ENCODE assay signal across 38 cellular contexts in the genomic region with DNA sequence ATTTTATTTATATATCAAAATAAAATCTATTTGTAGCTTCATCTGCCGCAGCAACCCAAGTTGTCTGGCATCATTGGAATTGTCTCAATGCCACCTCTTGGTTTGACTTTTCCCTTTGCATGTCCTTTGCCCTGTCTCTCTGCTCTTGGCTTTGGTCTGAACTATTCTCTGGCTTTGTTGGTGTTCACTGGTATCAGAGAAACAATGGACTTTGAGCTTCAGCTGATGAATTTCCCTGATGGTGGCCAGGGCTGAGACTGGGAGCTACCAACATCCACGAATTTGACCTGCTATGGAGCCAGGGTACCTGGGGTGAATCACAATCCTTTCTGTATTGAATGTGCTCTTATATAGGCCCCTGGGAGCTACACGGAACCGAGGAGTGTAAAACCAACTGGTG.
"Had no signal": no experiment of that assay in that cellular context is flagged by ENCODE, and none has a peak within 500 bp of the region (broad histone marks: within the 10 kb centered on the region; RNA-seq: fewer than 3 reads in every experiment).

No MANE protein-coding gene starts in this region.

- H3K4me3 Mint-ChIP-seq: activated B cell treated with CpG ODN at 0.5 μM for 24 hours; activated CD4-positive, alpha-beta memory T cell treated with anti-CD3 and anti-CD28 coated beads for 36 hours; activated CD4-positive, alpha-beta T cell treated with anti-CD3 and anti-CD28 coated beads, Interleukin-2, amount 10 ng/mL, durations not matched to agents 24 days and 14 days; activated CD8-positive, alpha-beta T cell treated with anti-CD3 and anti-CD28 coated beads for 36 hours; activated naive CD4-positive, alpha-beta T cell treated with anti-CD3 and anti-CD28 coated beads for 36 hours; activated naive CD8-positive, alpha-beta T cell treated with anti-CD3 and anti-CD28 coated beads for 36 hours; activated T-cell treated with anti-CD3 and anti-CD28 coated beads, Interleukin-2, amount 50 U/mL, for 4 hours; activated T-cell treated with anti-CD3 and anti-CD28 coated beads, Interleukin-2, amount 50 U/mL, for 72 hours; activated T-helper 1 cell treated with anti-CD3 and anti-CD28 coated beads, Interleukin-12 subunit alpha, Interleukin-12 subunit beta, Interleukin-2, Interleukin-4 antibody, amounts not matched to agents 30 ng/mL and 10 ng/mL and 1 ng/mL, durations not matched to agents 14 hours and 24 hours and 36 hours; activated T-helper 17 cell treated with anti-CD3 and anti-CD28 coated beads, Interleukin-2, amount 50 U/mL, for 72 hours; brain; T-helper 1 cell treated with Interleukin-12 subunit alpha and Interleukin-12 subunit beta and Interleukin-4 antibody, amounts not matched to agents 30 μg/mL and 1 μg/mL, for 36 hours; T-helper 2 cell treated with Interferon-gamma antibody and Interleukin-4, amounts not matched to agents 5 μg/mL and 100 μg/mL, for 36 hours had no signal

- H3K27me3 Mint-ChIP-seq: activated B cell treated with CpG ODN at 0.5 μM for 24 hours; activated CD4-positive, alpha-beta memory T cell treated with anti-CD3 and anti-CD28 coated beads for 36 hours; activated CD4-positive, alpha-beta T cell treated with anti-CD3 and anti-CD28 coated beads, Interleukin-2, amount 10 ng/mL, durations not matched to agents 24 days and 14 days; activated CD8-positive, alpha-beta T cell treated with anti-CD3 and anti-CD28 coated beads for 36 hours; activated T-helper 17 cell treated with anti-CD3 and anti-CD28 coated beads, Interleukin-2, amount 50 U/mL, for 72 hours had no signal

- H3K27ac Mint-ChIP-seq: activated B cell treated with CpG ODN at 0.5 μM for 24 hours; activated CD4-positive, alpha-beta memory T cell treated with anti-CD3 and anti-CD28 coated beads for 36 hours; activated CD4-positive, alpha-beta T cell treated with anti-CD3 and anti-CD28 coated beads, Interleukin-2, amount 10 ng/mL, durations not matched to agents 24 days and 14 days; activated CD8-positive, alpha-beta T cell treated with anti-CD3 and anti-CD28 coated beads for 36 hours; activated naive CD4-positive, alpha-beta T cell treated with anti-CD3 and anti-CD28 coated beads for 36 hours; activated naive CD4-positive, alpha-beta T cell treated with anti-CD3 and anti-CD28 coated beads, Interleukin-2, amount 50 U/mL, for 72 hours; activated naive CD8-positive, alpha-beta T cell treated with anti-CD3 and anti-CD28 coated beads for 36 hours; activated T-cell treated with anti-CD3 and anti-CD28 coated beads, Interleukin-2, amount 50 U/mL, for 72 hours; activated T-helper 1 cell treated with anti-CD3 and anti-CD28 coated beads, Interleukin-12 subunit alpha, Interleukin-12 subunit beta, Interleukin-2, Interleukin-4 antibody, amounts not matched to agents 30 ng/mL and 10 ng/mL and 1 ng/mL, durations not matched to agents 14 hours and 24 hours and 36 hours; activated T-helper 17 cell treated with anti-CD3 and anti-CD28 coated beads, Interleukin-2, amount 50 U/mL, for 72 hours; T-helper 1 cell treated with Interleukin-12 subunit alpha and Interleukin-12 subunit beta and Interleukin-4 antibody, amounts not matched to agents 30 μg/mL and 1 μg/mL, for 36 hours; T-helper 2 cell treated with Interferon-gamma antibody and Interleukin-4, amounts not matched to agents 5 μg/mL and 100 μg/mL, for 36 hours had no signal

- H3K4me1 ChIP-seq: adrenal gland had no signal

- H3K4me1 Mint-ChIP-seq: activated B cell treated with CpG ODN at 0.5 μM for 24 hours; activated CD4-positive, alpha-beta T cell treated with anti-CD3 and anti-CD28 coated beads, Interleukin-2, amount 10 ng/mL, durations not matched to agents 24 days and 14 days; activated naive CD8-positive, alpha-beta T cell treated with anti-CD3 and anti-CD28 coated beads for 36 hours; activated T-helper 17 cell treated with anti-CD3 and anti-CD28 coated beads, Interleukin-2, amount 50 U/mL, for 72 hours; brain had no signal

- H3K36me3 Mint-ChIP-seq: activated CD4-positive, alpha-beta memory T cell treated with anti-CD3 and anti-CD28 coated beads for 36 hours; activated naive CD8-positive, alpha-beta T cell treated with anti-CD3 and anti-CD28 coated beads for 36 hours; brain had no signal

- ATAC-seq: activated CD8-positive, alpha-beta T cell treated with anti-CD3 and anti-CD28 coated beads for 36 hours; activated naive CD4-positive, alpha-beta T cell treated with anti-CD3 and anti-CD28 coated beads, Interleukin-2, amount 50 U/mL, for 72 hours; activated T-cell treated with anti-CD3 and anti-CD28 coated beads, Interleukin-2, amount 50 U/mL, for 4 hours; activated T-cell treated with anti-CD3 and anti-CD28 coated beads, Interleukin-2, amount 50 U/mL, for 72 hours; activated T-helper 17 cell treated with anti-CD3 and anti-CD28 coated beads, Interleukin-2, amount 50 U/mL, for 72 hours had no signal

- FAIRE-seq: astrocyte, bronchial epithelial cell, TTC549 had no signal

- H3K27me3 ChIP-seq: adrenal gland, cardiac muscle cell had no signal

- H3K27ac ChIP-seq: adrenal gland, cardiac muscle cell, VCaP had no signal

- H3K4me3 ChIP-seq: adrenal gland, cardiac muscle cell had no signal

- H3K9me3 ChIP-seq: adrenal gland had no signal

- DNase-seq: activated B cell treated with CpG ODN at 0.5 μM for 24 hours; activated CD4-positive, alpha-beta memory T cell treated with anti-CD3 and anti-CD28 coated beads for 36 hours; activated CD4-positive, alpha-beta T cell treated with anti-CD3 and anti-CD28 coated beads for 4 hours; activated CD4-positive, alpha-beta T cell treated with anti-CD3 and anti-CD28 coated beads, Interleukin-2, amount 10 ng/mL, durations not matched to agents 24 days and 14 days; activated CD4-positive, alpha-beta T cell treated with anti-CD3 and anti-CD28 coated beads, Interleukin-2, amount 50 U/mL, for 1 hour; activated CD4-positive, alpha-beta T cell treated with anti-CD3 and anti-CD28 coated beads, Interleukin-2, amount 50 U/mL, for 4 hours; activated CD4-positive, CD25-positive, alpha-beta regulatory T cell treated with anti-CD3 and anti-CD28 coated beads, Interleukin-2, amount 50 U/mL, for 72 hours; activated CD8-positive, alpha-beta memory T cell treated with anti-CD3 and anti-CD28 coated beads, Interleukin-2, amount 50 U/mL, for 4 hours; activated CD8-positive, alpha-beta T cell treated with anti-CD3 and anti-CD28 coated beads for 36 hours; activated effector memory CD4-positive, alpha-beta T cell treated with anti-CD3 and anti-CD28 coated beads, Interleukin-2, amount 50 U/mL, for 16 hours; activated gamma-delta T cell treated with Interleukin-2 at 50 U/mL for 16 hours; activated naive CD4-positive, alpha-beta T cell; activated naive CD4-positive, alpha-beta T cell treated with anti-CD3 and anti-CD28 coated beads for 36 hours; activated naive CD4-positive, alpha-beta T cell treated with anti-CD3 and anti-CD28 coated beads, Interleukin-2, amount 50 U/mL, for 16 hours; activated naive CD8-positive, alpha-beta T cell treated with anti-CD3 and anti-CD28 coated beads for 36 hours; activated T-cell treated with anti-CD3 and anti-CD28 coated beads for 4 hours; activated T-cell treated with anti-CD3 and anti-CD28 coated beads, Interleukin-2, amount 50 U/mL, for 1 hour; activated T-cell treated with anti-CD3 and anti-CD28 coated beads, Interleukin-2, amount 50 U/mL, for 4 hours; activated T-cell treated with anti-CD3 and anti-CD28 coated beads, Interleukin-2, amount 50 U/mL, for 72 hours; adrenal gland; amniotic stem cell; aorta; central memory CD4-positive, alpha-beta T cell; SW 1271; T-helper 1 cell; T-helper 2 cell; T-helper 9 cell had no signal

- H3K36me3 ChIP-seq: adrenal gland, cardiac muscle cell had no signal

- H3K9me3 Mint-ChIP-seq: activated CD8-positive, alpha-beta T cell treated with anti-CD3 and anti-CD28 coated beads for 36 hours; T-helper 1 cell treated with Interleukin-12 subunit alpha and Interleukin-12 subunit beta and Interleukin-4 antibody, amounts not matched to agents 30 μg/mL and 1 μg/mL, for 36 hours had no signal
